9 cellular contexts compared by ENCODE assay signal in the genomic region with DNA sequence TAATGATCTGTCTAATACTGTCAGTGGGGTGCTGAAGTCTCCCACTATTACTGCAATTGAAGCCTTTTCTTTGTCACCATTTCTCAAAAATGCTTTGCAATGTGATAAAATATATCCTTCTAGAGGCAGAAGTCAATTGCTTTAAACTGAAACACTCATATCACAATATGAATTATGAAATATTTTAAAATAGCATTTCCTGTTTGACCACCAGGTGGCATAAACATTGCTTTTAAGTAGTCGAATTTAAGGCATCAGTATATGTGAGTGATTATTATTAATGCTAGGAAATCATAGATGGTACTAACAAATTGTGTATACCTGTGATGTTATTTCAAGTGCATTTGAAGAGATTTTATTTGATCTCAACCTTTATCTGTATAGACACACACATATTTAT.
A peak's percentile ranks its signal among the peaks of the same experiment; 100 is the strongest.
DNase-seq lines count a peak whose midpoint lies in the region; ATAC-seq, FAIRE-seq and TF ChIP-seq lines count a peak whose summit lies in the region.
"Had no signal": no experiment of that assay in that cellular context is flagged by ENCODE, and none has a peak within 500 bp of the region (broad histone marks: within the 10 kb centered on the region; RNA-seq: fewer than 3 reads in every experiment).

No MANE protein-coding gene starts in this region.

- H3K27ac Mint-ChIP-seq in progenitor cell of endocrine pancreas, result no peak overlapping the region
- no peak overlapping the region for H3K27ac Mint-ChIP-seq in T-cell
- no peak overlapping the region for H3K27ac Mint-ChIP-seq in CD4-positive, alpha-beta memory T cell

- H3K9me3 Mint-ChIP-seq in progenitor cell of endocrine pancreas (ENCODE audit: low read depth) (peaks cover 43% of the 10 kb centered on the region), T-cell (peaks cover 0 to 12% (median 6%) of the 10 kb centered on the region in 3 donors)
- peaks cover 0 to 11% (median 3%) of the 10 kb centered on the region in 8 donors for H3K9me3 Mint-ChIP-seq in CD4-positive, alpha-beta memory T cell

- H3K9ac ChIP-seq in colonic mucosa (ENCODE audit: low read depth in 2 of 2, low read length in 2 of 2), result no peak overlapping the region

- DNase-seq in GM12891 (ENCODE audit: insufficient read length, low spot score), result peak; percentile 4
- DNase-seq in MV-4-11 (lab: John Stamatoyannopoulos, UW), result peak; percentile 19
- no peak for DNase-seq in colonic mucosa
- DNase-seq in progenitor cell of endocrine pancreas (ENCODE audit: low spot score, unreplicated experiment), result no peak
- no peak for DNase-seq in T-cell
- no peak for DNase-seq in CD4-positive, alpha-beta memory T cell
- DNase-seq: left lung had no signal

- H3K27ac ChIP-seq in colonic mucosa, result no peak overlapping the region
- H3K27ac ChIP-seq in CD4-positive, alpha-beta memory T cell (ENCODE audit: low read depth, low read length), result no peak overlapping the region
- H3K27ac ChIP-seq: left lung, suprapubic skin had no signal

- intact Hi-C loops in colonic mucosa (cut with DNase I), result no loop called here
- intact Hi-C loops in CD4-positive, alpha-beta memory T cell (cut with micrococcal nuclease), result loop anchor here (5.0 kb wide), 1 partner anchor 1507 kb away; no protein-coding TSS in a partner anchor

- no peaks in the 10 kb centered on the region for H3K27me3 ChIP-seq in colonic mucosa
- no peaks in the 10 kb centered on the region for H3K27me3 ChIP-seq in CD4-positive, alpha-beta memory T cell (ENCODE audit: insufficient read depth, low read length)
- H3K27me3 ChIP-seq: left lung, suprapubic skin had no signal

- H3K4me1 Mint-ChIP-seq in progenitor cell of endocrine pancreas (ENCODE audit: low read depth), result no peaks in the 10 kb centered on the region
- no peaks in the 10 kb centered on the region for H3K4me1 Mint-ChIP-seq in T-cell
- no peaks in the 10 kb centered on the region for H3K4me1 Mint-ChIP-seq in CD4-positive, alpha-beta memory T cell

- TF ChIP-seq POLR2A in GM12891 (IDR thresholded peaks at IDR 0.05; ENCODE audit: low read depth, low read length), result no peak

- H3K4me1 ChIP-seq in colonic mucosa, result no peaks in the 10 kb centered on the region
- no peaks in the 10 kb centered on the region for H3K4me1 ChIP-seq in CD4-positive, alpha-beta memory T cell (ENCODE audit: insufficient read depth, low read length)
- H3K4me1 ChIP-seq: left lung, suprapubic skin had no signal

- H3K36me3 ChIP-seq in colonic mucosa, result no peaks in the 10 kb centered on the region
- H3K36me3 ChIP-seq in CD4-positive, alpha-beta memory T cell (ENCODE audit: insufficient read depth, low read length), result no peaks in the 10 kb centered on the region
- H3K36me3 ChIP-seq: left lung, suprapubic skin had no signal

- FAIRE-seq in GM12891 (lab: Jason Lieb, UNC), result no peak

- peak; percentile 35 for TF ChIP-seq CTCF in colonic mucosa (IDR thresholded peaks at IDR 0.05)
- TF ChIP-seq CTCF in progenitor cell of endocrine pancreas (IDR thresholded peaks at IDR 0.05; ENCODE audit: unreplicated experiment), result peak; percentile 55

- H3K4me3 ChIP-seq in colonic mucosa, result no peak overlapping the region
- H3K4me3 ChIP-seq in CD4-positive, alpha-beta memory T cell (ENCODE audit: low read length in 2 of 2), result no peak overlapping the region
- H3K4me3 ChIP-seq: left lung, suprapubic skin had no signal

- H3K4me3 Mint-ChIP-seq in progenitor cell of endocrine pancreas (ENCODE audit: low read depth), result no peak overlapping the region
- no peak overlapping the region for H3K4me3 Mint-ChIP-seq in T-cell
- H3K4me3 Mint-ChIP-seq in CD4-positive, alpha-beta memory T cell, result no peak overlapping the region

- CTCF ChIA-PET in T-cell (lab: Charles Lee), result no interaction called here
- CTCF ChIA-PET in CD4-positive, alpha-beta memory T cell (lab: Charles Lee; ENCODE audit: partially characterized antibody), result no interaction called here

- H3K27me3 Mint-ChIP-seq in progenitor cell of endocrine pancreas (no peaks in the 10 kb centered on the region), T-cell (no peaks in the 10 kb centered on the region)
- H3K27me3 Mint-ChIP-seq in CD4-positive, alpha-beta memory T cell, result no peaks in the 10 kb centered on the region

- no peaks in the 10 kb centered on the region for H3K9me3 ChIP-seq in colonic mucosa
- H3K9me3 ChIP-seq in CD4-positive, alpha-beta memory T cell (ENCODE audit: control insufficient read depth in 1 of 2, low read length in 2 of 2), result no peaks in the 10 kb centered on the region
- H3K9me3 ChIP-seq: suprapubic skin had no signal

- H3K36me3 Mint-ChIP-seq in progenitor cell of endocrine pancreas (ENCODE audit: insufficient read depth) (peaks cover 9% of the 10 kb centered on the region), T-cell (no peaks in the 10 kb centered on the region)
- no peaks in the 10 kb centered on the region for H3K36me3 Mint-ChIP-seq in CD4-positive, alpha-beta memory T cell

- POLR2A ChIA-PET in T-cell (lab: Charles Lee), result no interaction called here
- POLR2A ChIA-PET in CD4-positive, alpha-beta memory T cell (lab: Charles Lee; ENCODE audit: partially characterized antibody), result no interaction called here

- ATAC-seq in HG02938 (IDR thresholded peaks at IDR 0.05; ENCODE audit: unreplicated experiment) (no peak), T-cell (replicated peaks in 1 of 4) (no peak)
- ATAC-seq: left lung had no signal

TF ChIP-seq in GM12891, 5 proteins besides CTCF, POLR2A, EP300 and RAD21:
- TF ChIP-seq POU2F2 (IDR thresholded peaks at IDR 0.05; ENCODE audit: low read depth, low read length) (no peak), SPI1 (IDR thresholded peaks at IDR 0.05; ENCODE audit: low read depth, low read length) (no peak), PAX5 (IDR thresholded peaks at IDR 0.05; ENCODE audit: insufficient read depth, low read length, severe bottlenecking) (no peak), POLR2AphosphoS5 (IDR thresholded peaks at IDR 0.05; ENCODE audit: low read depth, low read length) (no peak), TAF1 (IDR thresholded peaks at IDR 0.05; ENCODE audit: low read depth, low read length) (no peak)

Comparison
In these comparisons a context has a peak if more than half of its experiments do, and no peak if none do; other contexts are left out.
1. DNase-seq: peak in GM12891 (single experiment) and MV-4-11 (single experiment); none in colonic mucosa (single experiment), progenitor cell of endocrine pancreas (single experiment), T-cell (0 of 34) and CD4-positive, alpha-beta memory T cell (0 of 5).